ENCODE assay signal across 13 cellular contexts in the genomic region with DNA sequence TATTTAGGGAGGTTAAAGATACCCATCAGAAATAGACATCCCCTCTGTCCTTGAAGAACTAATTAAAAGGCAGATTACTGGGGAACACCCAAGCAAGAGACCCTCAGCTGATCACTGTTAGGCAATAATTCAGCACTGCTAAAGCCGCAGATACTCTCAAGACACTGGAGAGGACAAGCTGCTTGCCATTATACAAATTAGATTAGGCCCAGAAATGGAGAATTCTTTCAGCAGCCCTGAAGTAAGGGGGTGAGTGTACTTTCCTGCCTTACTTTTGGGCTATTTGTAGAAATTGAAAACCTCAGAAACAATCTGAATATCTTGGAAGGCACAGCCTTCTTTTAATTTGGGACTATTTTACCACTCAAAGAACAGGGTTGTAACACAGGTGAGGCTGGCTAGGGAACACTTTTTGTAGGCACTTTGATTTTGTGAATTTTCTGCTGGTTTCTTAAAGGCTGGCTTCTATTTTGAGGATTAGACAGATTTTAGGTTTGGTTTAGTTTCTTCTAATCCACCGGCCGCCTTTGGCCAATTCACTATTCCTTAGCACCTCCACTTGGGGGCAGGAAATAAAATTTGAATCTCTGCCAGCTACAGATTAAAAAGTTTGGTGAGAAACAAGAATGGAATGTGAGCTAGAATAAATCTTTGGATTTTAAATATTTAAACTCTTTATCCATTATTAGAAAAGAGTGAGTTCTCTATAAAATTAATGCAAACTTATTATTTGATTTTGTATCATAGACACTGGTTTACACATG.
DNase-seq lines count a peak whose midpoint lies in the region; ATAC-seq, FAIRE-seq and TF ChIP-seq lines count a peak whose summit lies in the region.
"Had no signal": no experiment of that assay in that cellular context is flagged by ENCODE, and none has a peak within 500 bp of the region (broad histone marks: within the 10 kb centered on the region; RNA-seq: fewer than 3 reads in every experiment).

No MANE protein-coding gene starts in this region.

- peak; percentile 87 for FAIRE-seq in endothelial cell of umbilical vein (lab: Jason Lieb, UNC)

- no peak for ATAC-seq in CD8-positive, alpha-beta T cell
- ATAC-seq in activated CD4-positive, CD25-positive, alpha-beta regulatory T cell treated with anti-CD3 and anti-CD28 coated beads, Interleukin-2, amount 50 U/mL, for 24 hours: no peak

- no peak overlapping the region for H3K4me3 ChIP-seq in CD8-positive, alpha-beta T cell (ENCODE audit: low read depth, low read length)
- H3K4me3 ChIP-seq in PC-9 (no peak overlapping the region), endothelial cell of umbilical vein (replicated peaks in 1 of 3; ENCODE audit: insufficient read depth in 1 of 3, low read depth in 1 of 3, low read length in 3 of 3) (no peak overlapping the region)

- no peaks in the 10 kb centered on the region for H3K27me3 Mint-ChIP-seq in CD8-positive, alpha-beta T cell (ENCODE audit: low read depth)
- peaks cover 4% of the 10 kb centered on the region for H3K27me3 Mint-ChIP-seq in nephron (ENCODE audit: low read depth)
- H3K27me3 Mint-ChIP-seq: CD8-positive, alpha-beta memory T cell; naive B cell had no signal

- TF ChIP-seq POLR2A in endothelial cell of umbilical vein (IDR thresholded peaks at IDR 0.05; ENCODE audit: low read depth, low read length): no peak

- H3K79me2 ChIP-seq in PC-9 (ENCODE audit: low read depth) (no peaks in the 10 kb centered on the region), endothelial cell of umbilical vein (ENCODE audit: control insufficient read depth, insufficient read depth, low read length) (no peaks in the 10 kb centered on the region)

- H3K36me3 ChIP-seq in CD8-positive, alpha-beta T cell (ENCODE audit: insufficient read depth, low read length): peaks cover 30% of the 10 kb centered on the region
- H3K36me3 ChIP-seq in PC-9 (ENCODE audit: low read depth) (no peaks in the 10 kb centered on the region), endothelial cell of umbilical vein (ENCODE audit: control insufficient read depth in 2 of 2, extremely low read depth in 1 of 2, insufficient read depth in 2 of 2, low read length in 2 of 2) (peaks cover 5 to 12% of the 10 kb centered on the region in 2 experiments)

- TF ChIP-seq CTCF in CD8-positive, alpha-beta T cell (IDR thresholded peaks at IDR 0.05): no peak
- TF ChIP-seq CTCF in PC-9 (conservative IDR thresholded peaks at IDR 0.05): peak; percentile 25; the same call in 1 of the 2 replicates
- TF ChIP-seq CTCF in endothelial cell of umbilical vein (IDR thresholded peaks at IDR 0.05; ENCODE audit: extremely low read depth in 1 of 2, insufficient read depth in 1 of 2, low read depth in 1 of 2, low read length in 2 of 2): peak in 1 of 2 donors; percentile 14
- TF ChIP-seq CTCF in nephron (IDR thresholded peaks at IDR 0.05; ENCODE audit: unreplicated experiment in 3 of 3): peak in 2 of 3 experiments; percentile 16 to 23

- POLR2A ChIA-PET in CD8-positive, alpha-beta T cell (lab: Charles Lee): no interaction called here
- POLR2A ChIA-PET in PC-9 (lab: Charles Lee; ENCODE audit: unreplicated experiment): no interaction called here
- POLR2A ChIA-PET in endothelial cell of umbilical vein (lab: Charles Lee): no interaction called here

- dilution Hi-C loops in endothelial cell of umbilical vein (cut with MboI; ENCODE audit: extremely low pct_ligation_motif_present, low sequenced_read_pairs): no loop called here

- DNase-seq in CD8-positive, alpha-beta T cell: no peak
- DNase-seq in PC-9 (peak in 1 of 2 experiments; percentile 2), endothelial cell of umbilical vein (ENCODE audit: low read depth, low spot score) (peak; percentile 62), SW 1271 (lab: John Stamatoyannopoulos, UW) (no peak), activated T-cell treated with anti-CD3 and anti-CD28 coated beads for 4 hours (no peak)
- no peak for DNase-seq in activated CD8-positive, alpha-beta memory T cell treated with anti-CD3 and anti-CD28 coated beads for 24 hours
- DNase-seq: activated naive CD4-positive, alpha-beta T cell; CD8-positive, alpha-beta memory T cell; glutamatergic neuron; naive B cell; stimulated activated CD4-positive, alpha-beta T cell treated with anti-CD3 and anti-CD28 coated beads, Interleukin-4, amount 100 ng/mL, for 1 hour had no signal

- peak overlapping the region; percentile 1 for H3K27ac Mint-ChIP-seq in CD8-positive, alpha-beta T cell
- peak overlapping the region in 2 of 3 experiments; percentile 13 to 80 for H3K27ac Mint-ChIP-seq in nephron

- intact Hi-C loops in CD8-positive, alpha-beta T cell (cut with DNase I, micrococcal nuclease): no loop called here
- intact Hi-C loops in PC-9 (cut with micrococcal nuclease; ENCODE audit: unreplicated experiment): no loop called here
- intact Hi-C loops in endothelial cell of umbilical vein (cut with micrococcal nuclease): no loop called here

- peaks cover 14% of the 10 kb centered on the region for H3K4me1 ChIP-seq in CD8-positive, alpha-beta T cell (ENCODE audit: insufficient read depth, low read length)
- H3K4me1 ChIP-seq in PC-9 (replicated peaks; ENCODE audit: insufficient read depth) (no peaks in the 10 kb centered on the region), endothelial cell of umbilical vein (ENCODE audit: control insufficient read depth, extremely low read depth, insufficient read depth, low read length) (peaks cover 26% of the 10 kb centered on the region)

- CTCF ChIA-PET in CD8-positive, alpha-beta T cell (lab: Charles Lee): interaction anchor here (1.0 to 1.5 kb wide), 2 partner anchors 10 to 60 kb away, joined by 3 read pairs; no protein-coding TSS in a partner anchor
- CTCF ChIA-PET in PC-9 (lab: Charles Lee): no interaction called here
- CTCF ChIA-PET in endothelial cell of umbilical vein (lab: Charles Lee): interaction anchor here (0.8 to 4.3 kb wide), 10 partner anchors 8 to 1497 kb away, joined by 3 to 25 read pairs (median 4); no protein-coding TSS in a partner anchor

- no TSS peak for BruUV-seq in PC-9 (replicated peaks; lab: Mats Ljungman, UMichigan)
- BruUV-seq in endothelial cell of umbilical vein (replicated peaks; lab: Mats Ljungman, UMichigan): no TSS peak

- H3K4me2 ChIP-seq in PC-9 (no peak overlapping the region), endothelial cell of umbilical vein (ENCODE audit: insufficient read depth, low read length) (peak overlapping the region; percentile 31)

- H3K4me3 Mint-ChIP-seq in CD8-positive, alpha-beta T cell: no peak overlapping the region
- H3K4me3 Mint-ChIP-seq in nephron: no peak overlapping the region
- H3K4me3 Mint-ChIP-seq: CD8-positive, alpha-beta memory T cell; naive B cell had no signal

- H3K4me1 Mint-ChIP-seq in CD8-positive, alpha-beta T cell (ENCODE audit: low read depth): peaks cover 24% of the 10 kb centered on the region
- H3K4me1 Mint-ChIP-seq in nephron: peaks cover 44% of the 10 kb centered on the region

- no peaks in the 10 kb centered on the region for H3K9me3 ChIP-seq in CD8-positive, alpha-beta T cell (ENCODE audit: low read length)
- H3K9me3 ChIP-seq in PC-9 (ENCODE audit: insufficient read depth, low read depth): no peaks in the 10 kb centered on the region
- no peaks in the 10 kb centered on the region for H3K9me3 ChIP-seq in endothelial cell of umbilical vein (replicated peaks; ENCODE audit: control insufficient read depth, insufficient read depth, low read length)

- peaks cover 92% of the 10 kb centered on the region for H3K36me3 Mint-ChIP-seq in CD8-positive, alpha-beta T cell
- H3K36me3 Mint-ChIP-seq in nephron (ENCODE audit: low read depth): peaks cover 54% of the 10 kb centered on the region

- H3K27me3 ChIP-seq in CD8-positive, alpha-beta T cell (ENCODE audit: insufficient read depth, low read length): no peaks in the 10 kb centered on the region
- H3K27me3 ChIP-seq in PC-9 (ENCODE audit: insufficient read depth, low read depth) (no peaks in the 10 kb centered on the region), endothelial cell of umbilical vein (ENCODE audit: control insufficient read depth in 2 of 2, insufficient read depth in 2 of 2, low read length in 2 of 2) (no peaks in the 10 kb centered on the region)

- H3K27ac ChIP-seq in CD8-positive, alpha-beta T cell (ENCODE audit: low read depth, low read length): no peak overlapping the region
- H3K27ac ChIP-seq in PC-9: no peak overlapping the region
- peak overlapping the region; percentile 4 for H3K27ac ChIP-seq in endothelial cell of umbilical vein (ENCODE audit: insufficient read depth, low read depth, low read length)

- H4K20me1 ChIP-seq in PC-9 (ENCODE audit: insufficient read depth) (no peaks in the 10 kb centered on the region), endothelial cell of umbilical vein (replicated peaks; ENCODE audit: control insufficient read depth, extremely low read depth, insufficient read depth, low read length) (no peaks in the 10 kb centered on the region)

- no peaks in the 10 kb centered on the region for H3F3A ChIP-seq in PC-9 (ENCODE audit: insufficient read depth, low read depth)

- H3K9me1 ChIP-seq in endothelial cell of umbilical vein (replicated peaks; ENCODE audit: control insufficient read depth, extremely low read depth, insufficient read depth, low read length): no peaks in the 10 kb centered on the region

- no peaks in the 10 kb centered on the region for H3K9me3 Mint-ChIP-seq in CD8-positive, alpha-beta T cell
- H3K9me3 Mint-ChIP-seq in nephron: no peaks in the 10 kb centered on the region
- H3K9me3 Mint-ChIP-seq: CD8-positive, alpha-beta memory T cell; naive B cell had no signal

- no peak overlapping the region for H3K9ac ChIP-seq in endothelial cell of umbilical vein (replicated peaks; ENCODE audit: extremely low read depth, insufficient read depth, low read length)

- H2AFZ ChIP-seq in PC-9 (no peak overlapping the region), endothelial cell of umbilical vein (ENCODE audit: low read depth, low read length) (no peak overlapping the region)

- H3K9me2 ChIP-seq in PC-9 (ENCODE audit: insufficient read depth): no peaks in the 10 kb centered on the region

TF ChIP-seq in endothelial cell of umbilical vein, 7 proteins besides CTCF, POLR2A, EP300 and RAD21:
- TF ChIP-seq GATA2 (IDR thresholded peaks at IDR 0.05; ENCODE audit: insufficient read depth, insufficient read length, low read depth, low read length) (no peak), JUN (IDR thresholded peaks at IDR 0.05; ENCODE audit: borderline replicate concordance, insufficient read depth, insufficient read length, low read depth) (no peak), MYC (IDR thresholded peaks at IDR 0.05; ENCODE audit: low read depth, low read length) (no peak), POLR2AphosphoS5 (IDR thresholded peaks at IDR 0.05; ENCODE audit: insufficient read depth, low read depth, low read length) (no peak), EZH2 (IDR thresholded peaks at IDR 0.05; ENCODE audit: borderline replicate concordance, low read depth, low read length, severe bottlenecking) (no peak), FOS (IDR thresholded peaks at IDR 0.05; ENCODE audit: borderline replicate concordance, insufficient read depth, low read length) (peak; percentile 26)
- TF ChIP-seq, protein P1, sequence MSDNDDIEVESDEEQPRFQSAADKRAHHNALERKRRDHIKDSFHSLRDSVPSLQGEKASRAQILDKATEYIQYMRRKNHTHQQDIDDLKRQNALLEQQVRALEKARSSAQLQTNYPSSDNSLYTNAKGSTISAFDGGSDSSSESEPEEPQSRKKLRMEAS (IDR thresholded peaks at IDR 0.05; ENCODE audit: insufficient read depth, insufficient read length): no peak
